In genomic region chr11:111541209-111542061, GRCh38 we compare ENCODE assay signal across 8 cellular contexts. TPM values are rescaled to one million over a fixed set of nuclear protein-coding genes. Genes with fewer than 3 reads are reported as not detected.
DNase-seq lines count a peak whose midpoint lies in the region; ATAC-seq and TF ChIP-seq lines count a peak whose summit lies in the region.
"Had no signal": no experiment of that assay in that cellular context is flagged by ENCODE, and none has a peak within 500 bp of the region (broad histone marks: within the 10 kb centered on the region; RNA-seq: fewer than 3 reads in every experiment).

No MANE protein-coding gene starts in this region.

- H3K9me3 Mint-ChIP-seq in activated CD8-positive, alpha-beta memory T cell treated with anti-CD3 and anti-CD28 coated beads, Interleukin-2, amount 10 ng/mL, durations not matched to agents 7 days and 5 days (ENCODE audit: low read depth): no peaks in the 10 kb centered on the region
- peaks cover 4% of the 10 kb centered on the region for H3K9me3 Mint-ChIP-seq in nephron progenitor cell

- CTCF ChIA-PET in activated CD8-positive, alpha-beta memory T cell treated with anti-CD3 and anti-CD28 coated beads, Interleukin-2, amount 10 ng/mL, durations not matched to agents 7 days and 5 days (lab: Charles Lee): interaction anchor here (1.0 to 2.5 kb wide), 4 partner anchors 10 to 112 kb away, joined by 3 to 9 read pairs (median 4); no protein-coding TSS in a partner anchor

- H3K4me3 Mint-ChIP-seq in activated CD8-positive, alpha-beta memory T cell treated with anti-CD3 and anti-CD28 coated beads, Interleukin-2, amount 10 ng/mL, durations not matched to agents 7 days and 5 days: peak overlapping the region; percentile 63
- peak overlapping the region; percentile 86 for H3K4me3 Mint-ChIP-seq in nephron progenitor cell

- H3K4me1 ChIP-seq in foreskin keratinocyte: no peaks in the 10 kb centered on the region

- peak overlapping the region; percentile 45 for H3K27ac Mint-ChIP-seq in activated CD8-positive, alpha-beta memory T cell treated with anti-CD3 and anti-CD28 coated beads, Interleukin-2, amount 10 ng/mL, durations not matched to agents 7 days and 5 days
- no peak overlapping the region for H3K27ac Mint-ChIP-seq in nephron progenitor cell

- ATAC-seq in activated CD8-positive, alpha-beta memory T cell treated with anti-CD3 and anti-CD28 coated beads, Interleukin-2, amount 10 ng/mL, durations not matched to agents 7 days and 5 days: peak; percentile 20
- peak; percentile 64 for ATAC-seq in foreskin keratinocyte

- H3K27me3 ChIP-seq in foreskin keratinocyte: peaks cover 5% of the 10 kb centered on the region

- DNase-seq in HCEC 1CT (peak; percentile 46), foreskin keratinocyte (peak in 1 of 2 donors; percentile 61), nephron progenitor cell (peak; percentile 54), COLO668 (lab: John Stamatoyannopoulos, UW; ENCODE audit: unreplicated experiment) (no peak), GDM1 (lab: John Stamatoyannopoulos, UW) (no peak), NCI-H187 (lab: John Stamatoyannopoulos, UW) (no peak)
- DNase-seq in activated CD8-positive, alpha-beta memory T cell treated with anti-CD3 and anti-CD28 coated beads, Interleukin-2, amount 10 ng/mL, durations not matched to agents 7 days and 5 days: no peak

- H3K4me1 Mint-ChIP-seq in activated CD8-positive, alpha-beta memory T cell treated with anti-CD3 and anti-CD28 coated beads, Interleukin-2, amount 10 ng/mL, durations not matched to agents 7 days and 5 days: peaks cover 36% of the 10 kb centered on the region
- peaks cover 26% of the 10 kb centered on the region for H3K4me1 Mint-ChIP-seq in nephron progenitor cell

- H3K27ac ChIP-seq in foreskin keratinocyte: peak overlapping the region; percentile 28

- H3K27me3 Mint-ChIP-seq in activated CD8-positive, alpha-beta memory T cell treated with anti-CD3 and anti-CD28 coated beads, Interleukin-2, amount 10 ng/mL, durations not matched to agents 7 days and 5 days: peaks cover 80% of the 10 kb centered on the region
- H3K27me3 Mint-ChIP-seq in nephron progenitor cell (ENCODE audit: low read depth, poor library complexity): peaks cover 84% of the 10 kb centered on the region

- TF ChIP-seq CTCF in foreskin keratinocyte (conservative IDR thresholded peaks at IDR 0.05) (no peak), nephron progenitor cell (IDR thresholded peaks at IDR 0.05) (no peak)

- peaks cover 7% of the 10 kb centered on the region for H3K36me3 Mint-ChIP-seq in activated CD8-positive, alpha-beta memory T cell treated with anti-CD3 and anti-CD28 coated beads, Interleukin-2, amount 10 ng/mL, durations not matched to agents 7 days and 5 days
- no peaks in the 10 kb centered on the region for H3K36me3 Mint-ChIP-seq in nephron progenitor cell (ENCODE audit: low read depth)

RNA-seq across cellular contexts. Expression of gene LAYN, which starts 0.9 kb away (rescaled TPM):
- 10 to 100 TPM in 1 of 2 experiments, 1 to 10 TPM in 1; 5.6 to 40.1 TPM for total RNA-seq in activated CD8-positive, alpha-beta memory T cell treated with anti-CD3 and anti-CD28 coated beads, Interleukin-2, amount 10 ng/mL, durations not matched to agents 7 days and 5 days
- 8.1 TPM in 2 replicates for total RNA-seq in foreskin keratinocyte
- 6.8 and 7.0 TPM in 2 replicates for polyA plus RNA-seq in foreskin keratinocyte

RNA-seq across cellular contexts. Expression of gene HOATZ, which starts 26.9 kb away (rescaled TPM):
- total RNA-seq in activated CD8-positive, alpha-beta memory T cell treated with anti-CD3 and anti-CD28 coated beads, Interleukin-2, amount 10 ng/mL, durations not matched to agents 7 days and 5 days: not detected
- not detected in 2 replicates for total RNA-seq in foreskin keratinocyte
- polyA plus RNA-seq in foreskin keratinocyte: not detected in 2 replicates
- total RNA-seq: T-helper 2 cell treated with Interferon-gamma antibody and Interleukin-4, amounts not matched to agents 100 ng/mL and 5 ng/mL, for 36 hours had no signal

RNA-seq across cellular contexts. Expression of gene BTG4, which starts 29.2 kb away (rescaled TPM):
- total RNA-seq in activated CD8-positive, alpha-beta memory T cell treated with anti-CD3 and anti-CD28 coated beads, Interleukin-2, amount 10 ng/mL, durations not matched to agents 7 days and 5 days: under 1 TPM in 1 of 2 experiments, not detected in 1; 0.30 TPM
- 0.14 and 0.24 TPM in 2 replicates for total RNA-seq in foreskin keratinocyte
- polyA plus RNA-seq in foreskin keratinocyte: 0.10 TPM in 1 of 2 replicates, not detected in the other
- total RNA-seq: T-helper 2 cell treated with Interferon-gamma antibody and Interleukin-4, amounts not matched to agents 100 ng/mL and 5 ng/mL, for 36 hours had no signal

Comparison
In these comparisons a context has a peak if more than half of its experiments do, and no peak if none do; other contexts are left out.
1. DNase-seq: peak in HCEC 1CT (single experiment) and nephron progenitor cell (single experiment); none in activated CD8-positive, alpha-beta memory T cell treated with anti-CD3 and anti-CD28 coated beads, Interleukin-2, amount 10 ng/mL, durations not matched to agents 7 days and 5 days (single experiment), COLO668 (single experiment), GDM1 (single experiment) and NCI-H187 (0 of 2).